In genomic region chr19:50465000-50465399, GRCh38 we compare ENCODE assay signal across 23 cellular contexts. TPM values are rescaled to one million over a fixed set of nuclear protein-coding genes. Genes with fewer than 3 reads are reported as not detected.
"Had no signal": no experiment of that assay in that cellular context is flagged by ENCODE, and none has a peak within 500 bp of the region (broad histone marks: within the 10 kb centered on the region; RNA-seq: fewer than 3 reads in every experiment).

No MANE protein-coding gene starts in this region.

- H3K4me3 ChIP-seq: body of pancreas, cardiac muscle cell, sigmoid colon, spleen, testis, uterus had no signal

- ATAC-seq: activated CD4-positive, alpha-beta T cell treated with anti-CD3 and anti-CD28 coated beads for 36 hours; body of pancreas; foreskin keratinocyte; left ventricle myocardium superior had no signal

- H3K9me3 ChIP-seq: body of pancreas, sigmoid colon, spleen, testis, uterus had no signal

- H3K36me3 ChIP-seq: cardiac muscle cell, sigmoid colon, spleen, uterus had no signal

- H3K27ac ChIP-seq: body of pancreas, cardiac muscle cell, foreskin keratinocyte, sigmoid colon, spleen, testis, uterus had no signal

- DNase-seq: activated B cell treated with CpG ODN at 0.5 μM for 24 hours; activated CD4-positive, alpha-beta T cell treated with anti-CD3 and anti-CD28 coated beads for 36 hours; activated CD4-positive, alpha-beta T cell treated with anti-CD3 and anti-CD28 coated beads, Interleukin-2, amount 50 U/mL, for 48 hours; activated naive CD4-positive, alpha-beta T cell treated with Interleukin-2 at 50 U/mL for 16 hours; activated T-cell treated with anti-CD3 and anti-CD28 coated beads, Interleukin-2, amount 50 U/mL, for 48 hours; body of pancreas; effector CD4-positive, alpha-beta T cell; foreskin keratinocyte; immature natural killer cell; kidney glomerular epithelial cell; left ventricle myocardium superior; nucleus accumbens; sigmoid colon; spleen; stimulated activated CD4-positive, alpha-beta T cell treated with anti-CD3 and anti-CD28 coated beads, Interleukin-4, amount 100 ng/mL, for 1 hour; stimulated activated naive CD4-positive, alpha-beta T cell; T1000; testis; trophoblast cell; uterus had no signal

- H3K4me1 ChIP-seq: body of pancreas, foreskin keratinocyte, sigmoid colon, testis, uterus had no signal

- H3K27me3 ChIP-seq: cardiac muscle cell, testis, uterus had no signal

RNA-seq across cellular contexts. Expression of gene MYBPC2, which starts 32.3 kb away (rescaled TPM):
- total RNA-seq: body of pancreas, foreskin keratinocyte, sigmoid colon had no signal
- polyA plus RNA-seq: foreskin keratinocyte, immature natural killer cell had no signal

RNA-seq across cellular contexts. Expression of gene SPIB, which starts 46.3 kb away (rescaled TPM):
- total RNA-seq: cerebellum, foreskin keratinocyte, left ventricle myocardium superior, renal cortical epithelial cell had no signal
- polyA plus RNA-seq: foreskin keratinocyte had no signal
